ENCODE assay signal across 12 cellular contexts in the genomic region with DNA sequence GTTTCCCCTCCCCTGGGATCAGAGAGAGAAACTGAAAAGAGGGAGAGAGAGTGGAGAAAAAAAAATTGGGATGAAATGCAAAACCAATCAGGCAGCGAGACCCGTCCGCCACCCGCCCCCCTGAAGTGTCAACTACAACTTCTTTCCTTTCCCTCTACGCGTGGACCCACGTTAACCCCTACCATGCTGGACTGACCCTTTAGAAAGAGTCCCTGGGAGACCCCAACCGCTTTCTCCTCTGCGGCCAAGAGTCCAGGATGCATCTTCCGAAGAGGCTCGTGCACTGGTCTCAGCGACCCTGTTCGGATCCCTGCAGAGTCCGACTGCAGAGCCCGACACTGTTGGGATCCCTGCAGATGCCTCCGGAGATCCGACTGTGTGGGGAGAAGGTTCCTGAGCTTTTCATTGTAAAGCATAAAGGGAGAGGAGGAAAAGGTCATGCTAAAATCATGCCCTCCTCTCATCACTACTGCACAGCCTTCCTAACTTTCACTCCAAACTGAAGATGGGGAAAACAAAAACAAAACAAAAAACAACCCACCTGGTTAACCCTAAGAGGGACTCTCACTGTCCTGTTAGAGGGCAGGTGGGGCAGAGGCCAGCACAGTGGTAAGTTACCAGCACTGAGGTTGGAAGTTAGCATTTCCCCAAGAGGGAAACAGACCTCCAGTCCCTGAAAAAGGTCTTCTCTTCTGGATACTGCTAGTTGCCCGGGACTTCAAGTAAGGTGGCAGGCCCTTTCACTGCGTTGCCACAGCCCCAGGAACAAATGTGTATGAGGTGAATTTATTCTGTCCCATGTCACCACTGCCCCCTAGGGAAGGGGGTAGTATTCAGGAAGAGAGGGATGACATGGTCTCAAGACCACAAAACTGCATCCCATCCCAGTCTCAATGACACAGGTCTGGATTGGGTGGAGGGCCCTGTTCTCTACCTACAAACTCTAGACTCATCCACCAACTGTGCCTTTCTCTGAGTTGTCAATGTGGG. TPM values are rescaled to one million over a fixed set of nuclear protein-coding genes. Genes with fewer than 3 reads are reported as not detected.
A peak's percentile ranks its signal among the peaks of the same experiment; 100 is the strongest.
DNase-seq lines count a peak whose midpoint lies in the region; ATAC-seq, FAIRE-seq and TF ChIP-seq lines count a peak whose summit lies in the region.
"Had no signal": no experiment of that assay in that cellular context is flagged by ENCODE, and none has a peak within 500 bp of the region (broad histone marks: within the 10 kb centered on the region; RNA-seq: fewer than 3 reads in every experiment).

No MANE protein-coding gene starts in this region.

- no peaks in the 10 kb centered on the region for H3K4me1 ChIP-seq in keratinocyte (ENCODE audit: control insufficient read depth, extremely low read depth, insufficient read depth, low read length)
- peaks cover 0 to 26% (median 18%) of the 10 kb centered on the region in 5 donors for H3K4me1 ChIP-seq in subcutaneous abdominal adipose tissue (ENCODE audit: control insufficient read depth in 5 of 5, insufficient read depth in 5 of 5, low read length in 5 of 5)
- peaks cover 3 to 14% of the 10 kb centered on the region in 2 donors for H3K4me1 ChIP-seq in left lung

- no peak overlapping the region for H3K27ac Mint-ChIP-seq in T-helper 1 cell treated with Interleukin-12 subunit alpha and Interleukin-12 subunit beta and Interleukin-4 antibody, amounts not matched to agents 30 μg/mL and 1 μg/mL, for 36 hours
- H3K27ac Mint-ChIP-seq in activated naive CD8-positive, alpha-beta T cell treated with anti-CD3 and anti-CD28 coated beads for 36 hours, result no peak overlapping the region
- H3K27ac Mint-ChIP-seq: activated CD4-positive, alpha-beta T cell treated with anti-CD3 and anti-CD28 coated beads, Interleukin-2, amount 10 ng/mL, durations not matched to agents 7 days and 5 days had no signal

- intact Hi-C loops in left lung (cut with DNase I), result loop anchor here in 1 of 2 donors (10.0 kb wide), 1 partner anchor 214 kb away; no protein-coding TSS in a partner anchor

- peaks cover 4% of the 10 kb centered on the region for H3K4me1 Mint-ChIP-seq in T-helper 1 cell treated with Interleukin-12 subunit alpha and Interleukin-12 subunit beta and Interleukin-4 antibody, amounts not matched to agents 30 μg/mL and 1 μg/mL, for 36 hours (ENCODE audit: low read depth)
- peaks cover 5% of the 10 kb centered on the region for H3K4me1 Mint-ChIP-seq in activated naive CD8-positive, alpha-beta T cell treated with anti-CD3 and anti-CD28 coated beads for 36 hours

- H3K9me1 ChIP-seq in keratinocyte (ENCODE audit: control insufficient read depth, extremely low read depth, insufficient read depth, low read length), result no peaks in the 10 kb centered on the region

- peaks cover 71% of the 10 kb centered on the region for H3K27me3 Mint-ChIP-seq in T-helper 1 cell treated with Interleukin-12 subunit alpha and Interleukin-12 subunit beta and Interleukin-4 antibody, amounts not matched to agents 30 μg/mL and 1 μg/mL, for 36 hours (ENCODE audit: low read depth)
- H3K27me3 Mint-ChIP-seq in activated naive CD8-positive, alpha-beta T cell treated with anti-CD3 and anti-CD28 coated beads for 36 hours, result peaks cover 60% of the 10 kb centered on the region

- no peak overlapping the region for H2AFZ ChIP-seq in keratinocyte (ENCODE audit: control insufficient read depth, low read length)

- no peaks in the 10 kb centered on the region for H3K79me2 ChIP-seq in keratinocyte (ENCODE audit: control insufficient read depth, insufficient read depth, low read length)

- ATAC-seq in GM19452 (IDR thresholded peaks at IDR 0.05; ENCODE audit: unreplicated experiment), result no peak
- no peak for ATAC-seq in left lung

- H3K9ac ChIP-seq in keratinocyte (ENCODE audit: control insufficient read depth, extremely low read depth, insufficient read depth, low read length) (no peak overlapping the region), subcutaneous abdominal adipose tissue (ENCODE audit: low read length in 5 of 5) (no peak overlapping the region)

- H3K27me3 ChIP-seq in keratinocyte (ENCODE audit: control insufficient read depth, extremely low read depth, insufficient read depth, low read length) (peaks cover 62% of the 10 kb centered on the region), subcutaneous abdominal adipose tissue (ENCODE audit: control insufficient read depth in 5 of 5, insufficient read depth in 4 of 5, low read length in 5 of 5) (peaks cover 22 to 52% (median 45%) of the 10 kb centered on the region in 5 donors), left lung (peaks cover 37 to 86% of the 10 kb centered on the region in 2 donors)

- H3K36me3 ChIP-seq in keratinocyte (ENCODE audit: control insufficient read depth in 2 of 2, extremely low read depth in 1 of 2, insufficient read depth in 2 of 2, low read length in 2 of 2) (no peaks in the 10 kb centered on the region), subcutaneous abdominal adipose tissue (ENCODE audit: control insufficient read depth in 5 of 5, insufficient read depth in 5 of 5, low read length in 5 of 5) (no peaks in the 10 kb centered on the region), left lung (no peaks in the 10 kb centered on the region)

- H3K4me3 Mint-ChIP-seq in T-helper 1 cell treated with Interleukin-12 subunit alpha and Interleukin-12 subunit beta and Interleukin-4 antibody, amounts not matched to agents 30 μg/mL and 1 μg/mL, for 36 hours, result peak overlapping the region; percentile 71
- H3K4me3 Mint-ChIP-seq in activated naive CD8-positive, alpha-beta T cell treated with anti-CD3 and anti-CD28 coated beads for 36 hours, result peak overlapping the region; percentile 70
- H3K4me3 Mint-ChIP-seq: activated CD4-positive, alpha-beta T cell treated with anti-CD3 and anti-CD28 coated beads, Interleukin-2, amount 10 ng/mL, durations not matched to agents 7 days and 5 days had no signal

- no peaks in the 10 kb centered on the region for H4K20me1 ChIP-seq in keratinocyte (ENCODE audit: control insufficient read depth, extremely low read depth, insufficient read depth, low read length)

- peak overlapping the region in 1 of 3 experiments; percentile 34 for H3K4me3 ChIP-seq in keratinocyte (ENCODE audit: control insufficient read depth in 2 of 3, extremely low read depth in 1 of 3, insufficient read depth in 2 of 3, low read depth in 1 of 3, low read length in 3 of 3)
- H3K4me3 ChIP-seq in subcutaneous abdominal adipose tissue (ENCODE audit: low read depth in 1 of 5, low read length in 5 of 5), result peak overlapping the region; percentile 10 to 52 (median 45)
- no peak overlapping the region for H3K4me3 ChIP-seq in left lung

- no peaks in the 10 kb centered on the region for H3K9me3 ChIP-seq in keratinocyte (ENCODE audit: control insufficient read depth, low read depth, low read length)
- H3K9me3 ChIP-seq in subcutaneous abdominal adipose tissue (ENCODE audit: control insufficient read depth in 5 of 5, low read length in 5 of 5), result no peaks in the 10 kb centered on the region
- H3K9me3 ChIP-seq in left lung, result no peaks in the 10 kb centered on the region

- dilution Hi-C loops in keratinocyte (cut with MboI; ENCODE audit: extremely low pct_ligation_motif_present, low sequenced_read_pairs), result no loop called here

- FAIRE-seq in keratinocyte (lab: Jason Lieb, UNC), result no peak

- peak overlapping the region; percentile 41 for H3K4me2 ChIP-seq in keratinocyte (ENCODE audit: control insufficient read depth, extremely low read depth, insufficient read depth, low read depth, low read length)

- DNase-seq in T-helper 1 cell, result no peak
- DNase-seq in activated naive CD8-positive, alpha-beta T cell treated with anti-CD3 and anti-CD28 coated beads for 36 hours, result no peak
- DNase-seq in keratinocyte (ENCODE audit: low read depth, low spot score), result no peak
- DNase-seq in NCI-H1436 (lab: John Stamatoyannopoulos, UW), result no peak
- DNase-seq in left lung, result no peak
- DNase-seq: activated CD4-positive, alpha-beta T cell treated with anti-CD3 and anti-CD28 coated beads, Interleukin-2, amount 10 ng/mL, durations not matched to agents 7 days and 5 days; AML-193; NCI-H510A had no signal

- H3K27ac ChIP-seq in keratinocyte (ENCODE audit: control insufficient read depth, insufficient read depth, low read length) (no peak overlapping the region), subcutaneous abdominal adipose tissue (ENCODE audit: low read depth, low read length) (no peak overlapping the region), left lung (no peak overlapping the region)

- no peaks in the 10 kb centered on the region for H3K36me3 Mint-ChIP-seq in T-helper 1 cell treated with Interleukin-12 subunit alpha and Interleukin-12 subunit beta and Interleukin-4 antibody, amounts not matched to agents 30 μg/mL and 1 μg/mL, for 36 hours (ENCODE audit: low read depth)
- peaks cover 2% of the 10 kb centered on the region for H3K36me3 Mint-ChIP-seq in activated naive CD8-positive, alpha-beta T cell treated with anti-CD3 and anti-CD28 coated beads for 36 hours

- TF ChIP-seq CTCF in keratinocyte (optimal IDR thresholded peaks at IDR 0.05 in 1 of 3, IDR thresholded peaks at IDR 0.05 in 1 of 3, conservative IDR thresholded peaks at IDR 0.05 in 1 of 3; ENCODE audit: extremely low read depth in 1 of 3, insufficient read depth in 2 of 3, low read length in 3 of 3) (peak in 1 of 3 experiments; percentile 11), left lung (IDR thresholded peaks at IDR 0.05) (no peak)

- no peaks in the 10 kb centered on the region for H3K9me3 Mint-ChIP-seq in T-helper 1 cell treated with Interleukin-12 subunit alpha and Interleukin-12 subunit beta and Interleukin-4 antibody, amounts not matched to agents 30 μg/mL and 1 μg/mL, for 36 hours
- H3K9me3 Mint-ChIP-seq in activated naive CD8-positive, alpha-beta T cell treated with anti-CD3 and anti-CD28 coated beads for 36 hours, result no peaks in the 10 kb centered on the region
- H3K9me3 Mint-ChIP-seq: activated CD4-positive, alpha-beta T cell treated with anti-CD3 and anti-CD28 coated beads, Interleukin-2, amount 10 ng/mL, durations not matched to agents 7 days and 5 days had no signal

RNA-seq across cellular contexts. Expression of a gene that starts 0.6 kb away (rescaled TPM):
- total RNA-seq in activated naive CD8-positive, alpha-beta T cell treated with anti-CD3 and anti-CD28 coated beads for 36 hours, result not detected
- 0.05 TPM in 1 of 3 replicates, not detected in the others for polyA plus RNA-seq in keratinocyte
- polyA plus RNA-seq in keratinocyte (2011; ENCODE audit: low read depth), result not detected
- polyA plus RNA-seq in keratinocyte (2011; cell fraction: cytosol; rRNA removed), result not detected in 2 replicates
- polyA plus RNA-seq in keratinocyte (2011; cell fraction: nucleus; rRNA removed), result 0.08 and 0.09 TPM in 2 replicates
- polyA plus RNA-seq in keratinocyte (2012; ENCODE audit: low replicate concordance), result not detected in 2 replicates
- 0.20 TPM in 1 of 3 replicates, not detected in the others for polyA minus RNA-seq in keratinocyte
- polyA minus RNA-seq in keratinocyte (2011; cell fraction: cytosol; rRNA and poly(A)+ RNA removed), result not detected
- not detected in 2 replicates for polyA minus RNA-seq in keratinocyte (2011; cell fraction: nucleus; rRNA and poly(A)+ RNA removed)
- 10 to 100 TPM in 1 of 2 donors, 1 to 10 TPM in 1; 1.2 to 48.5 TPM for total RNA-seq in left lung
- total RNA-seq: activated CD4-positive, alpha-beta T cell treated with anti-CD3 and anti-CD28 coated beads, Interleukin-2, amount 10 ng/mL, durations not matched to agents 7 days and 5 days; epithelial cell of proximal tubule had no signal

RNA-seq across cellular contexts. Expression of a gene that starts 19.5 kb away (rescaled TPM):
- total RNA-seq in activated naive CD8-positive, alpha-beta T cell treated with anti-CD3 and anti-CD28 coated beads for 36 hours, result not detected
- 0.30 to 1.2 TPM (median 0.30 TPM) in 3 replicates for polyA plus RNA-seq in keratinocyte
- polyA plus RNA-seq in keratinocyte (2011; ENCODE audit: low read depth), result 0.12 TPM
- 0.08 and 0.12 TPM in 2 replicates for polyA plus RNA-seq in keratinocyte (2011; cell fraction: cytosol; rRNA removed)
- 1.0 TPM in 2 replicates for polyA plus RNA-seq in keratinocyte (2011; cell fraction: nucleus; rRNA removed)
- 0.45 and 1.8 TPM in 2 replicates for polyA plus RNA-seq in keratinocyte (2012; ENCODE audit: low replicate concordance)
- 0.76 to 3.5 TPM (median 0.90 TPM) in 3 replicates for polyA minus RNA-seq in keratinocyte
- not detected for polyA minus RNA-seq in keratinocyte (2011; cell fraction: cytosol; rRNA and poly(A)+ RNA removed)
- polyA minus RNA-seq in keratinocyte (2011; cell fraction: nucleus; rRNA and poly(A)+ RNA removed), result 1.4 and 1.7 TPM in 2 replicates
- total RNA-seq in left lung, result 10 to 100 TPM; 11.8 to 13.5 TPM

Comparison
In these comparisons a context has a peak if more than half of its experiments do, and no peak if none do; other contexts are left out.
1. H3K4me3 ChIP-seq: peak in subcutaneous abdominal adipose tissue (5 of 5); none in left lung (0 of 2).
2. RNA of a gene that starts 19.5 kb away (total RNA-seq): 11.8 to 13.5 TPM in left lung; not detected in activated naive CD8-positive, alpha-beta T cell treated with anti-CD3 and anti-CD28 coated beads for 36 hours; every median in the first group is over 10 times any median in the second.